Comparison of ENCODE assay signal across 19 cellular contexts in genomic region chr3:70539908-70540307, GRCh38.
DNase-seq lines count a peak whose midpoint lies in the region; ATAC-seq and TF ChIP-seq lines count a peak whose summit lies in the region.
"Had no signal": no experiment of that assay in that cellular context is flagged by ENCODE, and none has a peak within 500 bp of the region (broad histone marks: within the 10 kb centered on the region; RNA-seq: fewer than 3 reads in every experiment).

No MANE protein-coding gene starts in this region.

- no peak overlapping the region for H3K27ac Mint-ChIP-seq in T-helper 17 cell
- H3K27ac Mint-ChIP-seq: activated CD4-positive, alpha-beta T cell treated with anti-CD3 and anti-CD28 coated beads, Interleukin-2, amount 10 ng/mL, durations not matched to agents 7 days and 5 days; CD4-positive, CD25-positive, alpha-beta regulatory T cell had no signal

- H3K9me3 ChIP-seq in DND-41 (ENCODE audit: insufficient read depth, low read length, severe bottlenecking) (no peaks in the 10 kb centered on the region), T-helper 17 cell (ENCODE audit: control insufficient read depth, low read length, poor library complexity, severe bottlenecking) (no peaks in the 10 kb centered on the region)
- H3K9me3 ChIP-seq: psoas muscle had no signal

- in situ Hi-C loops in GM13976 (cut with MboI; ENCODE audit: low sequenced_read_pairs, unreplicated experiment) = loop anchor here (10.0 kb wide), 1 partner anchor 1125 kb away; no protein-coding TSS in a partner anchor

- H3K4me3 ChIP-seq in DND-41 (ENCODE audit: low read depth in 1 of 2, low read length in 2 of 2) (no peak overlapping the region), fibroblast of villous mesenchyme (ENCODE audit: low read depth, low read length) (no peak overlapping the region)
- H3K4me3 ChIP-seq: hepatocyte, psoas muscle had no signal

- H4K20me1 ChIP-seq in DND-41 (ENCODE audit: insufficient read depth, low read length) = no peaks in the 10 kb centered on the region

- H3K4me3 Mint-ChIP-seq in T-helper 17 cell = no peak overlapping the region
- H3K4me3 Mint-ChIP-seq: activated CD4-positive, alpha-beta T cell treated with anti-CD3 and anti-CD28 coated beads, Interleukin-2, amount 10 ng/mL, durations not matched to agents 7 days and 5 days; activated T-cell treated with anti-CD3 and anti-CD28 coated beads, Interleukin-2, amount 50 U/mL, for 4 hours; CD4-positive, CD25-positive, alpha-beta regulatory T cell had no signal

- peaks cover 2% of the 10 kb centered on the region for H3K4me1 Mint-ChIP-seq in T-helper 17 cell
- H3K4me1 Mint-ChIP-seq: activated CD4-positive, alpha-beta T cell treated with anti-CD3 and anti-CD28 coated beads, Interleukin-2, amount 10 ng/mL, durations not matched to agents 7 days and 5 days had no signal

- no peak overlapping the region for H2AFZ ChIP-seq in DND-41 (ENCODE audit: low read depth, low read length)
- H2AFZ ChIP-seq: hepatocyte had no signal

- peaks cover 44% of the 10 kb centered on the region for H3K27me3 Mint-ChIP-seq in T-helper 17 cell

- peaks cover 2% of the 10 kb centered on the region for H3K36me3 Mint-ChIP-seq in T-helper 17 cell (ENCODE audit: low read depth)
- H3K36me3 Mint-ChIP-seq: CD4-positive, CD25-positive, alpha-beta regulatory T cell had no signal

- TF ChIP-seq CTCF in DND-41 (IDR thresholded peaks at IDR 0.05; ENCODE audit: borderline replicate concordance, extremely low read depth, low read length, poor library complexity, severe bottlenecking) (peak; percentile 41), GM13976 (IDR thresholded peaks at IDR 0.05; ENCODE audit: borderline replicate concordance, control extremely low read depth, extremely low read depth, insufficient read depth, missing control alignments) (peak; percentile 15), fibroblast of villous mesenchyme (IDR thresholded peaks at IDR 0.05; ENCODE audit: insufficient read depth, low read depth, low read length) (peak; percentile 32)

- no peak overlapping the region for H3K4me2 ChIP-seq in DND-41 (ENCODE audit: insufficient read depth, low read length)
- H3K4me2 ChIP-seq: hepatocyte had no signal

- no peaks in the 10 kb centered on the region for H3K4me1 ChIP-seq in DND-41 (ENCODE audit: insufficient read depth, low read length)
- H3K4me1 ChIP-seq: psoas muscle had no signal

- no peak overlapping the region for H3K9ac ChIP-seq in DND-41 (ENCODE audit: low read depth, low read length)

- H3K79me2 ChIP-seq in DND-41 (ENCODE audit: insufficient read depth, low read length) = no peaks in the 10 kb centered on the region
- H3K79me2 ChIP-seq: hepatocyte had no signal

- no peak overlapping the region for H3K27ac ChIP-seq in DND-41 (ENCODE audit: low read length)
- H3K27ac ChIP-seq: hepatocyte, psoas muscle had no signal

- no peaks in the 10 kb centered on the region for H3K36me3 ChIP-seq in DND-41 (ENCODE audit: insufficient read depth, low read length)

- H3K27me3 ChIP-seq in DND-41 (ENCODE audit: insufficient read depth, low read length, poor library complexity) = peaks cover 4% of the 10 kb centered on the region

- no peak for ATAC-seq in DND-41 (ENCODE audit: insufficient read depth, low read depth)
- ATAC-seq in T-helper 17 cell = no peak
- ATAC-seq: activated T-cell treated with anti-CD3 and anti-CD28 coated beads, Interleukin-2, amount 50 U/mL, for 4 hours; esophagus mucosa; left cardiac atrium; psoas muscle had no signal

- DNase-seq in DND-41 = no peak
- no peak for DNase-seq in GM13976 (ENCODE audit: low spot score)
- peak; percentile 1 for DNase-seq in OCI-M1 (lab: John Stamatoyannopoulos, UW)
- no peak for DNase-seq in fibroblast of villous mesenchyme (ENCODE audit: low read depth)
- no peak for DNase-seq in T-helper 17 cell
- DNase-seq in cerebellum (ENCODE audit: low spot score) = no peak
- DNase-seq in NCI-H1092 (lab: John Stamatoyannopoulos, UW) = no peak
- DNase-seq: activated CD4-positive, alpha-beta T cell treated with anti-CD3 and anti-CD28 coated beads, Interleukin-2, amount 10 ng/mL, durations not matched to agents 7 days and 5 days; activated T-cell treated with anti-CD3 and anti-CD28 coated beads, Interleukin-2, amount 50 U/mL, for 4 hours; GDM1; left cardiac atrium; NCI-H1105 treated with DMSO at 0.1 percent for 48 hours; NCI-H446; psoas muscle; RPMI8226; T-helper 2 cell had no signal
